ENCODE assay signal across 8 cellular contexts in the genomic region with DNA sequence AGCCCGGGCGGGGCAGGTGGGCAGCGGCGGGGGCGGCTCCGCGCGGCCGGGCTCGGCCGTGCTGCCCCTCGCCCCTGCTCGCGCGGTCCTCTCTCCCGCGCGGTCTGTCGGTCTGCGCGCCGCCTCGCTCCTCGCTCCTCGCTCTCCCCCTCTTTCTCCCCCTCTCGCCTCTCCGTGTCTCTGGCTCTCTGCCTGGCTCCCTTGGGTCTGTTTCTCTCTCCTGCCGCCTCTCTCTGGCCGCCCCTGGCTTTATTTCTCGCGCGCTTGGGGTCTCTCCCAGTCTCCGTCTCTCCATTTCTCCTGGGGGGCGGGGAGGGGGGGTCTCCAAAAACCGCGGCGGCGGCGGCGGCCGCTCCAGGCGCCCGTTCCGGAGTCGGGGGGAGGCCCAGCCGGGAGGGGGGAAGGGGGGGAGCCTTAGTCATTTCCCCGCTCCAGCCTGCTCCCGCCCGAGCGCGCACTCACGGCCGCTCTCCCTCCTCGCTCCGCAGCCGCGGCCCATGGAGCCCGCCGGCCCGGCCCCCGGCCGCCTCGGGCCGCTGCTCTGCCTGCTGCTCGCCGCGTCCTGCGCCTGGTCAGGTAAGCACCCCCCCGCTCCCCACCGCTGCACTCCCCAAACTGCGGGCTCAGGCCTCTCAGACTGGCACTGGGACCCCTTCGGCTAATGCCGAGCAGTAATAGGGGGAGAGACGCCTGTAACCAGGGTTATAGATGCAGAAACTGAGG. TPM values are rescaled to one million over a fixed set of nuclear protein-coding genes. Genes with fewer than 3 reads are reported as not detected.
DNase-seq lines count a peak whose midpoint lies in the region; ATAC-seq lines count a peak whose summit lies in the region.

A gene (plus strand): TSS at position 457 of the 723 bp plus-strand sequence. CDS start 41 bp downstream, at position 498.

- peaks cover 0 to 4% of the 10 kb centered on the region in 2 donors for H3K4me1 ChIP-seq in aorta (ENCODE audit: control insufficient read depth in 1 of 2, insufficient read depth in 2 of 2, low read length in 2 of 2)

- no peaks in the 10 kb centered on the region for H3K9me3 Mint-ChIP-seq in activated T-helper 2 cell treated with anti-CD3 and anti-CD28 coated beads, Interferon-gamma antibody, Interleukin-2, Interleukin-4, amounts not matched to agents 10 μg/mL and 5 μg/mL and 100 μg/mL, durations not matched to agents 14 hours and 24 hours and 36 hours
- H3K9me3 Mint-ChIP-seq in naive thymus-derived CD8-positive, alpha-beta T cell = no peaks in the 10 kb centered on the region

- no peaks in the 10 kb centered on the region for H3K36me3 ChIP-seq in aorta (ENCODE audit: control insufficient read depth in 1 of 2, insufficient read depth in 2 of 2, low read length in 1 of 2)

- H3K27ac ChIP-seq in aorta (ENCODE audit: low read depth in 1 of 2, low read length in 2 of 2) = peak within 1 kb of the TSS; percentile 73 to 95

- H3K27me3 ChIP-seq in aorta (ENCODE audit: control insufficient read depth in 1 of 2, insufficient read depth in 2 of 2, low read length in 1 of 2) = no peaks in the 10 kb centered on the region

- H3K36me3 Mint-ChIP-seq in activated T-helper 2 cell treated with anti-CD3 and anti-CD28 coated beads, Interferon-gamma antibody, Interleukin-2, Interleukin-4, amounts not matched to agents 10 μg/mL and 5 μg/mL and 100 μg/mL, durations not matched to agents 14 hours and 24 hours and 36 hours (ENCODE audit: low read depth) = no peaks in the 10 kb centered on the region
- no peaks in the 10 kb centered on the region for H3K36me3 Mint-ChIP-seq in naive thymus-derived CD8-positive, alpha-beta T cell

- no peak within 1 kb of the TSS for H3K27ac Mint-ChIP-seq in activated T-helper 2 cell treated with anti-CD3 and anti-CD28 coated beads, Interferon-gamma antibody, Interleukin-2, Interleukin-4, amounts not matched to agents 10 μg/mL and 5 μg/mL and 100 μg/mL, durations not matched to agents 14 hours and 24 hours and 36 hours
- peak within 1 kb of the TSS in 2 of 10 donors; percentile 20 to 51 for H3K27ac Mint-ChIP-seq in naive thymus-derived CD8-positive, alpha-beta T cell

- peaks cover 60% of the 10 kb centered on the region for H3K27me3 Mint-ChIP-seq in activated T-helper 2 cell treated with anti-CD3 and anti-CD28 coated beads, Interferon-gamma antibody, Interleukin-2, Interleukin-4, amounts not matched to agents 10 μg/mL and 5 μg/mL and 100 μg/mL, durations not matched to agents 14 hours and 24 hours and 36 hours (ENCODE audit: low read depth)
- H3K27me3 Mint-ChIP-seq in naive thymus-derived CD8-positive, alpha-beta T cell = peaks cover 44 to 93% (median 62%) of the 10 kb centered on the region in 5 donors

- H3K4me3 Mint-ChIP-seq in activated T-helper 2 cell treated with anti-CD3 and anti-CD28 coated beads, Interferon-gamma antibody, Interleukin-2, Interleukin-4, amounts not matched to agents 10 μg/mL and 5 μg/mL and 100 μg/mL, durations not matched to agents 14 hours and 24 hours and 36 hours (ENCODE audit: low read depth) = peak within 1 kb of the TSS; percentile 39
- H3K4me3 Mint-ChIP-seq in naive thymus-derived CD8-positive, alpha-beta T cell = peak within 1 kb of the TSS; percentile 48 to 85 (median 74)

- ATAC-seq in naive thymus-derived CD8-positive, alpha-beta T cell = peak; percentile 43 to 55
- ATAC-seq in aorta (ENCODE audit: low FRiP score) (peak; percentile 70), HG03095 (IDR thresholded peaks at IDR 0.05; ENCODE audit: unreplicated experiment) (no peak)

- intact Hi-C loops in activated T-helper 2 cell treated with anti-CD3 and anti-CD28 coated beads, Interferon-gamma antibody, Interleukin-2, Interleukin-4, amounts not matched to agents 10 μg/mL and 5 μg/mL and 100 μg/mL, durations not matched to agents 14 hours and 24 hours and 36 hours (cut with micrococcal nuclease) = no loop called here
- intact Hi-C loops in aorta (cut with DNase I) = loop anchor here (2.0 to 5.0 kb wide), 4 partner anchors 37 to 207 kb away; a partner anchor contains a TSS

- 0 to 1% methylated on average over 18 to 74 of the region's 74 CpGs for WGBS in aorta, 2 donors

- POLR2A ChIA-PET in naive thymus-derived CD8-positive, alpha-beta T cell (lab: Charles Lee) = no interaction called here

- H3K4me1 Mint-ChIP-seq in activated T-helper 2 cell treated with anti-CD3 and anti-CD28 coated beads, Interferon-gamma antibody, Interleukin-2, Interleukin-4, amounts not matched to agents 10 μg/mL and 5 μg/mL and 100 μg/mL, durations not matched to agents 14 hours and 24 hours and 36 hours (ENCODE audit: low read depth) = no peaks in the 10 kb centered on the region
- peaks cover 3 to 34% (median 13%) of the 10 kb centered on the region in 4 donors for H3K4me1 Mint-ChIP-seq in naive thymus-derived CD8-positive, alpha-beta T cell

- peak; percentile 34 for DNase-seq in NCI-H146 (lab: John Stamatoyannopoulos, UW)
- no peak for DNase-seq in NCI-H146 treated with DMSO at 0.1 percent for 48 hours (lab: John Stamatoyannopoulos, UW; ENCODE audit: unreplicated experiment)
- peak; percentile 78 for DNase-seq in M059J (ENCODE audit: low read depth)
- DNase-seq in activated T-helper 2 cell treated with anti-CD3 and anti-CD28 coated beads, Interferon-gamma antibody, Interleukin-2, Interleukin-4, amounts not matched to agents 10 μg/mL and 5 μg/mL and 100 μg/mL, durations not matched to agents 14 hours and 24 hours and 36 hours (ENCODE audit: low spot score) = no peak
- peak; percentile 38 for DNase-seq in foreskin melanocyte
- DNase-seq in naive thymus-derived CD8-positive, alpha-beta T cell = no peak
- peak; percentile 80 to 91 for DNase-seq in aorta

- no peaks in the 10 kb centered on the region for H3K9me3 ChIP-seq in aorta (ENCODE audit: control insufficient read depth, low read length)

- H3K4me3 ChIP-seq in aorta (ENCODE audit: low read length in 2 of 2) = peak within 1 kb of the TSS; percentile 67 to 92

RNA-seq across cellular contexts. Expression of the gene that starts here (rescaled TPM):
- total RNA-seq in M059J (2014; rRNA removed; shearing (Covaris generic)) = 25.1 and 42.4 TPM in 2 replicates
- total RNA-seq in activated T-helper 2 cell treated with anti-CD3 and anti-CD28 coated beads, Interferon-gamma antibody, Interleukin-2, Interleukin-4, amounts not matched to agents 10 μg/mL and 5 μg/mL and 100 μg/mL, durations not matched to agents 14 hours and 24 hours and 36 hours = not detected in 2 replicates
- total RNA-seq in naive thymus-derived CD8-positive, alpha-beta T cell = under 1 TPM; 0.82 to 0.86 TPM
- under 1 TPM in 1 of 3 donors, not detected in 2; 0.04 TPM for polyA plus RNA-seq in naive thymus-derived CD8-positive, alpha-beta T cell
- total RNA-seq in aorta = 10 to 100 TPM; 41.4 to 62.9 TPM
- 10 to 100 TPM; 14.8 to 15.3 TPM for polyA plus RNA-seq in aorta

Comparison
In these comparisons a context has a peak if more than half of its experiments do, and no peak if none do; other contexts are left out.
1. RNA of the gene that starts here (total RNA-seq): 41.4 to 62.9 TPM in aorta and 25.1 to 42.4 TPM in M059J; 0.82 to 0.86 TPM in naive thymus-derived CD8-positive, alpha-beta T cell and not detected in activated T-helper 2 cell treated with anti-CD3 and anti-CD28 coated beads, Interferon-gamma antibody, Interleukin-2, Interleukin-4, amounts not matched to agents 10 μg/mL and 5 μg/mL and 100 μg/mL, durations not matched to agents 14 hours and 24 hours and 36 hours; every median in the first group is over 10 times any median in the second.
2. RNA of the gene that starts here (polyA plus RNA-seq): 14.8 to 15.3 TPM in aorta; 0.04 TPM in naive thymus-derived CD8-positive, alpha-beta T cell; every median in the first group is over 10 times any median in the second.
3. DNase-seq: peak in NCI-H146 (single experiment), M059J (single experiment), foreskin melanocyte (single experiment) and aorta (2 of 2); none in NCI-H146 treated with DMSO at 0.1 percent for 48 hours (single experiment), activated T-helper 2 cell treated with anti-CD3 and anti-CD28 coated beads, Interferon-gamma antibody, Interleukin-2, Interleukin-4, amounts not matched to agents 10 μg/mL and 5 μg/mL and 100 μg/mL, durations not matched to agents 14 hours and 24 hours and 36 hours (single experiment) and naive thymus-derived CD8-positive, alpha-beta T cell (0 of 10).
4. Peak in ATAC-seq in naive thymus-derived CD8-positive, alpha-beta T cell; RNA of the gene not detected or under 1 TPM.